Comparison of ENCODE assay signal across 9 cellular contexts in the genomic region with DNA sequence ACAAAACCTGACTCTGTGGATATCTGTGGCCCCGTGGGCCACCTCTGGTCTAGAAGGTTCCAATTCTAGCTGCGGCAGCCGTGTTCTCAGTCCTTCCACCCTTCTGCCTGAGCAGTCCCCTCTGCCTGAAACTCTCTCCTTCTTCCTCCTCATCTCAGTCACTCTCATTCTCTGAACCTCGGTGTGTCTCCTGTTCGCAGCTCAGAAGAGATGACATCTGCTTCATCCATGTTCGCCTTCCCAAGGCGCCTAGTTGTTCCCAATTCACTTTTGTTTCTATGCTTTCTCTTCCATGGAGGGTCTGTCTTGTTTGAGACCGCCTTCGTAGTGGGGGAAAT.
A peak's percentile ranks its signal among the peaks of the same experiment; 100 is the strongest.
DNase-seq lines count a peak whose midpoint lies in the region; ATAC-seq and TF ChIP-seq lines count a peak whose summit lies in the region.
"Had no signal": no experiment of that assay in that cellular context is flagged by ENCODE, and none has a peak within 500 bp of the region (broad histone marks: within the 10 kb centered on the region; RNA-seq: fewer than 3 reads in every experiment).

No MANE protein-coding gene starts in this region.

- H3K9me3 ChIP-seq in breast epithelium (no peaks in the 10 kb centered on the region), mesenchymal stem cell (ENCODE audit: control insufficient read depth, low read length) (no peaks in the 10 kb centered on the region), uterus (no peaks in the 10 kb centered on the region)

- POLR2A ChIA-PET in MCF 10A (lab: Yijun Ruan, JAX): no interaction called here

- H3K27ac Mint-ChIP-seq in MCF 10A (ENCODE audit: low read depth, unreplicated experiment): no peak overlapping the region

- H3K23ac ChIP-seq in mesenchymal stem cell (ENCODE audit: low read length in 2 of 2): no peak overlapping the region

- H3K79me1 ChIP-seq in mesenchymal stem cell (replicated peaks; ENCODE audit: low read length, poor library complexity, severe bottlenecking): no peaks in the 10 kb centered on the region

- no peak overlapping the region for H2BK5ac ChIP-seq in mesenchymal stem cell (ENCODE audit: low read depth, low read length, poor library complexity, severe bottlenecking)

- peak overlapping the region; percentile 90 for H3K9ac ChIP-seq in mesenchymal stem cell (ENCODE audit: low read length)

- peak overlapping the region; percentile 58 to 98 for H3K18ac ChIP-seq in mesenchymal stem cell (ENCODE audit: low read depth in 1 of 2, low read length in 2 of 2)

- peak overlapping the region; percentile 99 for H2BK120ac ChIP-seq in mesenchymal stem cell (ENCODE audit: low read depth, low read length)

- DNase-seq in breast epithelium (ENCODE audit: low spot score in 2 of 2): no peak
- no peak for DNase-seq in MCF 10A (ENCODE audit: unreplicated experiment)
- no peak for DNase-seq in mesenchymal stem cell
- no peak for DNase-seq in uterus
- DNase-seq in NCI-H2107 treated with DMSO at 0.1 percent for 48 hours (lab: John Stamatoyannopoulos, UW; ENCODE audit: unreplicated experiment): no peak
- no peak for DNase-seq in activated naive CD4-positive, alpha-beta T cell treated with Interleukin-2 at 50 U/mL for 16 hours
- no peak for DNase-seq in islet precursor cell
- DNase-seq: NCI-H1694 had no signal

- H4K8ac ChIP-seq in mesenchymal stem cell (ENCODE audit: low read length): peak overlapping the region; percentile 92

- H3K36me3 ChIP-seq in breast epithelium (no peaks in the 10 kb centered on the region), mesenchymal stem cell (ENCODE audit: control insufficient read depth in 1 of 2, insufficient read depth in 2 of 2, low read depth in 1 of 2, low read length in 2 of 2) (no peaks in the 10 kb centered on the region), uterus (no peaks in the 10 kb centered on the region)

- peaks cover 20 to 28% of the 10 kb centered on the region in 2 donors for H3K4me1 ChIP-seq in breast epithelium
- peaks cover 37% of the 10 kb centered on the region for H3K4me1 ChIP-seq in mesenchymal stem cell (ENCODE audit: control insufficient read depth, insufficient read depth, low read depth, low read length)
- H3K4me1 ChIP-seq in uterus: peaks cover 27 to 30% of the 10 kb centered on the region in 2 donors

- H2BK12ac ChIP-seq in mesenchymal stem cell (ENCODE audit: low read length in 2 of 2): peak overlapping the region; percentile 83 to 99

- no peak overlapping the region for H3K4me2 ChIP-seq in mesenchymal stem cell (ENCODE audit: low read length, poor library complexity, severe bottlenecking)

- H3K4me3 Mint-ChIP-seq in MCF 10A (ENCODE audit: unreplicated experiment): no peak overlapping the region

- H2BK15ac ChIP-seq in mesenchymal stem cell (ENCODE audit: low read depth, poor library complexity, severe bottlenecking): peak overlapping the region; percentile 39

- intact Hi-C loops in breast epithelium (cut with DNase I; ENCODE audit: low total_unique reads) (no loop called here), MCF 10A (cut with micrococcal nuclease) (no loop called here), uterus (cut with DNase I; ENCODE audit: low total_unique reads) (loop anchor here (10.0 kb wide), 1 partner anchor 91 kb away; the partner anchor contains the start of gene CEBPB)

- BruUV-seq in MCF 10A (replicated peaks; lab: Mats Ljungman, UMichigan): no TSS peak

- ATAC-seq in SK-N-SH treated with all-trans-retinoic acid at 6 μM for 48 hours: peak; percentile 8; the same call in 1 of the 3 replicates

- peak overlapping the region; percentile 50 to 83 for H3K4ac ChIP-seq in mesenchymal stem cell (ENCODE audit: low read depth in 1 of 2, low read length in 2 of 2)

- H3K9me3 Mint-ChIP-seq in MCF 10A (ENCODE audit: unreplicated experiment): no peaks in the 10 kb centered on the region

- H3K27ac ChIP-seq in breast epithelium (peak overlapping the region; percentile 87 to 94), mesenchymal stem cell (ENCODE audit: low read length, poor library complexity, severe bottlenecking) (peak overlapping the region; percentile 90), uterus (peak overlapping the region; percentile 98 to 99)

- no peak for TF ChIP-seq POLR2A in breast epithelium (IDR thresholded peaks at IDR 0.05)
- no peak for TF ChIP-seq POLR2A in uterus (IDR thresholded peaks at IDR 0.05)

- no peaks in the 10 kb centered on the region for H3K27me3 ChIP-seq in breast epithelium
- H3K27me3 ChIP-seq in mesenchymal stem cell (ENCODE audit: control insufficient read depth in 1 of 2, insufficient read depth in 1 of 2, low read length in 2 of 2): no peaks in the 10 kb centered on the region
- H3K27me3 ChIP-seq in uterus: no peaks in the 10 kb centered on the region

- H3K4me1 Mint-ChIP-seq in MCF 10A (ENCODE audit: insufficient read depth, unreplicated experiment): peaks cover 22% of the 10 kb centered on the region

- H2AFZ ChIP-seq in mesenchymal stem cell (ENCODE audit: low read depth, low read length): no peak overlapping the region

- no peaks in the 10 kb centered on the region for H3K27me3 Mint-ChIP-seq in MCF 10A (ENCODE audit: insufficient read depth, unreplicated experiment)

- H3K14ac ChIP-seq in mesenchymal stem cell (ENCODE audit: low read length in 2 of 2): no peak overlapping the region

- TF ChIP-seq CTCF in breast epithelium (IDR thresholded peaks at IDR 0.05) (no peak), MCF 10A (IDR thresholded peaks at IDR 0.05; ENCODE audit: unreplicated experiment) (no peak), uterus (IDR thresholded peaks at IDR 0.05) (no peak)

- 68% methylated on average over 9 of the region's 9 CpGs for WGBS in mesenchymal stem cell

- H3K4me3 ChIP-seq in breast epithelium (peak overlapping the region in 2 of 3 donors; percentile 13 to 28), mesenchymal stem cell (ENCODE audit: insufficient read depth in 1 of 2, low read depth in 1 of 2, low read length in 2 of 2) (peak overlapping the region in 1 of 2 experiments; percentile 47), uterus (peak overlapping the region in 1 of 2 donors; percentile 6)

- peak overlapping the region; percentile 86 for H4K91ac ChIP-seq in mesenchymal stem cell (ENCODE audit: low read length)

- H3K36me3 Mint-ChIP-seq in MCF 10A (ENCODE audit: insufficient read depth, unreplicated experiment): no peaks in the 10 kb centered on the region

- CTCF ChIA-PET in MCF 10A (lab: Yijun Ruan, JAX): interaction anchor here (0.9 kb wide), 1 partner anchor 26 kb away, joined by 3 read pairs; no protein-coding TSS in a partner anchor

- peak overlapping the region; percentile 8 for H2AK5ac ChIP-seq in mesenchymal stem cell (ENCODE audit: low read length, severe bottlenecking)

TF ChIP-seq in SK-N-SH treated with all-trans-retinoic acid at 6 μM for 48 hours, 23 proteins besides CTCF, POLR2A, EP300 and RAD21:
- TF ChIP-seq ZFP3 (CRISPR knock-in tag; IDR thresholded peaks at IDR 0.05) (no peak), ESRRG (CRISPR knock-in tag; IDR thresholded peaks at IDR 0.05) (no peak), ZNF70 (CRISPR knock-in tag; IDR thresholded peaks at IDR 0.05) (no peak), GLIS3 (CRISPR knock-in tag; IDR thresholded peaks at IDR 0.05) (no peak), ISL1 (CRISPR knock-in tag; IDR thresholded peaks at IDR 0.05) (no peak), RARB (CRISPR knock-in tag; IDR thresholded peaks at IDR 0.05) (no peak), CSDC2 (CRISPR knock-in tag; IDR thresholded peaks at IDR 0.05) (no peak), BACH2 (CRISPR knock-in tag; IDR thresholded peaks at IDR 0.05; ENCODE audit: borderline replicate concordance) (no peak), ARNTL (CRISPR knock-in tag; IDR thresholded peaks at IDR 0.05; ENCODE audit: borderline replicate concordance, low read depth) (no peak), ZNF565 (CRISPR knock-in tag; conservative IDR thresholded peaks at IDR 0.05; ENCODE audit: low read depth) (no peak)
